Comparison of ENCODE assay signal across 23 cellular contexts in the genomic region with DNA sequence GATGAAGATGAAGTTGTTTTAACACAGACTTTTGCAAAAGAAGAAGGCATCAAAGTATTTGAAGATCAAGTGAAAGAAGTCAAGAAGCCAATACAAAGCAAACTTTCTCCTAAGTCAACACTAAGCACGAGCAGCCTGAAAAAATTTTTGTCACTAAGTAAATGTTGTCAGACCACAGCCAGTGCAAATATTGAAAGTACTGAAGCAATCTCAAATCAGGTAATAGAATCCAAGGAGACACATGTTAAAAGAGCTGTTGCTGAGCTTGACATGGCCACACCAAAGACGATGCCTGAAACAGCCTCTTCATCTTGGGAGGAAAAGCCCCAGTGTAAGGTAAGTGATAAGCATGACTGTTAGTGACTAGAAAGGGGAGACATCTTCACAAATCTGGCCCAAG.
DNase-seq lines count a peak whose midpoint lies in the region; ATAC-seq, FAIRE-seq and TF ChIP-seq lines count a peak whose summit lies in the region.
"Had no signal": no experiment of that assay in that cellular context is flagged by ENCODE, and none has a peak within 500 bp of the region (broad histone marks: within the 10 kb centered on the region; RNA-seq: fewer than 3 reads in every experiment).

No MANE protein-coding gene starts in this region.

- H3K36me3 Mint-ChIP-seq in osteocyte (ENCODE audit: unreplicated experiment) = peaks cover 4% of the 10 kb centered on the region
- H3K36me3 Mint-ChIP-seq: IgD-negative memory B cell had no signal

- no peak for TF ChIP-seq CTCF in D721Med (IDR thresholded peaks at IDR 0.05; ENCODE audit: insufficient read depth, missing control alignments)
- no peak for TF ChIP-seq CTCF in pancreas (IDR thresholded peaks at IDR 0.05)
- TF ChIP-seq CTCF in osteocyte (IDR thresholded peaks at IDR 0.05) = no peak

- no peak overlapping the region for H3K4me3 ChIP-seq in pancreas
- H3K4me3 ChIP-seq: GM23338, HAP-1 had no signal

- no peak for DNase-seq in D721Med (ENCODE audit: insufficient read length, low spot score)
- peak; percentile 7 for DNase-seq in HuH-7.5 (ENCODE audit: low spot score)
- DNase-seq in left colon = no peak
- DNase-seq in pancreas = peak in 2 of 6 donors; percentile 5 to 11
- no peak for DNase-seq in UCSD-AML1 (lab: John Stamatoyannopoulos, UW; ENCODE audit: unreplicated experiment)
- DNase-seq in GM19239 (ENCODE audit: insufficient read length, low spot score) = no peak
- no peak for DNase-seq in osteocyte (ENCODE audit: extremely low spot score, unreplicated experiment)
- DNase-seq: CD8-positive, alpha-beta memory T cell; DMS79; MV-4-11; NCI-H1105 treated with DMSO at 0.1 percent for 48 hours; NCI-H1694; NCI-H2081 treated with DMSO at 0.1 percent for 48 hours; NCI-H2171 treated with DMSO at 0.1 percent for 48 hours; NCI-H446; NCI-H526; OCI-M1 had no signal

- H3K27ac ChIP-seq in pancreas = no peak overlapping the region
- H3K27ac ChIP-seq: C4-2B, HL-60 had no signal

- no peaks in the 10 kb centered on the region for H3K27me3 Mint-ChIP-seq in osteocyte (ENCODE audit: unreplicated experiment)
- H3K27me3 Mint-ChIP-seq: CD8-positive, alpha-beta memory T cell; IgD-negative memory B cell had no signal

- peak; percentile 58 for FAIRE-seq in D721Med (lab: Jason Lieb, UNC)
- no peak for FAIRE-seq in pancreas (lab: Jason Lieb, UNC)
- no peak for FAIRE-seq in GM19239 (lab: Jason Lieb, UNC)

- H3K27me3 ChIP-seq in pancreas = no peaks in the 10 kb centered on the region

- H3K4me3 Mint-ChIP-seq in osteocyte (ENCODE audit: unreplicated experiment) = no peak overlapping the region
- H3K4me3 Mint-ChIP-seq: CD8-positive, alpha-beta memory T cell; GM23338; IgD-negative memory B cell had no signal

- H3K27ac Mint-ChIP-seq in osteocyte (ENCODE audit: unreplicated experiment) = no peak overlapping the region
- H3K27ac Mint-ChIP-seq: CD8-positive, alpha-beta memory T cell; GM23338; IgD-negative memory B cell had no signal

- H3K4me1 Mint-ChIP-seq in osteocyte (ENCODE audit: unreplicated experiment) = no peaks in the 10 kb centered on the region
- H3K4me1 Mint-ChIP-seq: CD8-positive, alpha-beta memory T cell; GM23338; IgD-negative memory B cell had no signal

- H3K4me1 ChIP-seq in pancreas = peaks cover 0 to 4% (median 0%) of the 10 kb centered on the region in 3 donors
- H3K4me1 ChIP-seq: HAP-1 had no signal

- ATAC-seq in left colon (peak; percentile 61), pancreas (peak; percentile 88 to 99 (median 92))
- ATAC-seq: GM23338, Right ventricle myocardium inferior had no signal

- H3K9me3 Mint-ChIP-seq in osteocyte (ENCODE audit: unreplicated experiment) = peaks cover 29% of the 10 kb centered on the region

- WGBS in pancreas, 2 donors = 12 to 19% methylated on average over 2 of the region's 2 CpGs

- no peaks in the 10 kb centered on the region for H3K9me3 ChIP-seq in pancreas
- H3K9me3 ChIP-seq: HAP-1 had no signal

- no peaks in the 10 kb centered on the region for H3K36me3 ChIP-seq in pancreas
- H3K36me3 ChIP-seq: HAP-1 had no signal

- intact Hi-C loops in left colon (cut with DNase I, micrococcal nuclease) = no loop called here
- intact Hi-C loops in pancreas (cut with DNase I) = no loop called here
